In the genomic region with DNA sequence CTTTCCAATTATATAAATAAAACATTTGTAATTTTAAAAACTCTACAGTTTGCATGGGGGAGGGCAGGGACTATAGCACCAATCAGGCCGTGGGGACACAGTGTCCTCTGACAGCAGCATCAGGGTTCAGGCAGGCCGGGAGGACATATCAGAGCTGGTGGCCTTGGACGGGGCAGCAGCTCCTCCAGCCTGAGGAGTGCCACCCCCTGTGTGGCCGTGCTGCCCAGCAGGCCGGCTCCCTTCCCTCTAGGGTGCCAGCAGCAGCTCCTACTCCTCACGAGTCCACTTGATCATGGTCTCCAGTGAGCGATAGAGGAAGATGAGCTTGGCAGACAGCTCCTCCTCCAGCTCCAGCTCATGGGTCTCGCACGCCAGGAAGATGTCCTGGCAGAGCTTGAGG, we compare ENCODE assay signal across 8 cellular contexts.
"Had no signal": no experiment of that assay in that cellular context is flagged by ENCODE, and none has a peak within 500 bp of the region (broad histone marks: within the 10 kb centered on the region; RNA-seq: fewer than 3 reads in every experiment).

No MANE protein-coding gene starts in this region.

- H3K4me3 ChIP-seq: GM23338, HAP-1, K562 had no signal

- H3K9me3 ChIP-seq: HAP-1 had no signal

- H3K4me1 ChIP-seq: HAP-1 had no signal

- H3K36me3 ChIP-seq: HAP-1 had no signal

- DNase-seq: H7, HFFc6, IMR-90, KG1 had no signal

- ATAC-seq: GM23338, HCT116, K562 had no signal
